14 cellular contexts compared by ENCODE assay signal in genomic region chr12:100502718-100503117, GRCh38. TPM values are rescaled to one million over a fixed set of nuclear protein-coding genes. Genes with fewer than 3 reads are reported as not detected.
DNase-seq lines count a peak whose midpoint lies in the region; ATAC-seq and TF ChIP-seq lines count a peak whose summit lies in the region.
"Not testable (repeated sequence)": the region's sequence is repeated elsewhere in the genome, so short reads cannot be mapped to it uniquely, and the experiment has no call there.
"Had no signal": no experiment of that assay in that cellular context is flagged by ENCODE, and none has a peak within 500 bp of the region (broad histone marks: within the 10 kb centered on the region; RNA-seq: fewer than 3 reads in every experiment).

No MANE protein-coding gene starts in this region.

- TF ChIP-seq CTCF in Peyer's patch (IDR thresholded peaks at IDR 0.05); body of pancreas (IDR thresholded peaks at IDR 0.05); liver (IDR thresholded peaks at IDR 0.05; ENCODE audit: low read depth, low read length, missing input control): not testable (repeated sequence)

- H3K9me3 ChIP-seq in Peyer's patch; body of pancreas; liver (ENCODE audit: control insufficient read depth in 4 of 4, low read length in 3 of 4): not testable (repeated sequence)

- WGBS in body of pancreas, 2 donors = 59 to 64% methylated on average over 4 of the region's 4 CpGs
- 32% methylated on average over 4 of the region's 4 CpGs for WGBS in liver

- not testable (repeated sequence) for TF ChIP-seq RAD21 in liver (IDR thresholded peaks at IDR 0.05)

- H3K36me3 ChIP-seq in Peyer's patch; body of pancreas (replicated peaks in 1 of 2; ENCODE audit: insufficient read depth in 1 of 2, low read depth in 2 of 2): not testable (repeated sequence)
- H3K36me3 ChIP-seq in liver (ENCODE audit: control insufficient read depth in 4 of 4, insufficient read depth in 3 of 4, low read depth in 1 of 4, low read length in 3 of 4) = peaks cover 0 to 10% (median 5%) of the 10 kb centered on the region in 4 donors

- ATAC-seq in body of pancreas = not testable (repeated sequence)

- H3K4me3 ChIP-seq in Peyer's patch (peak overlapping the region in 2 of 4 donors; percentile 44 to 66), liver (ENCODE audit: low read depth in 1 of 3, low read length in 3 of 3) (peak overlapping the region in 2 of 3 donors; percentile 65 to 73)
- H3K4me3 ChIP-seq in body of pancreas = not testable (repeated sequence)

- TF ChIP-seq POLR2A in Peyer's patch (IDR thresholded peaks at IDR 0.05); body of pancreas (IDR thresholded peaks at IDR 0.05): not testable (repeated sequence)

- peak; percentile 68 for DNase-seq in Caki2 (ENCODE audit: low read depth)
- not testable (repeated sequence) for DNase-seq in Peyer's patch, body of pancreas
- peak; percentile 12 for DNase-seq in glomerular visceral epithelial cell (ENCODE audit: extremely low spot score)
- DNase-seq in kidney glomerular epithelial cell (lab: John Stamatoyannopoulos, UW) = peak; percentile 21
- DNase-seq in renal cortical epithelial cell (ENCODE audit: low read depth) = peak; percentile 88

- in situ Hi-C loops in Caki2 (cut with HindIII; ENCODE audit: low pct_unique_long_range_greater_than_20kb, low sequenced_read_pairs) = not testable (repeated sequence)

- intact Hi-C loops in body of pancreas (cut with DNase I) = not testable (repeated sequence)

- H3K4me1 ChIP-seq in Peyer's patch = peaks cover 0 to 21% (median 1%) of the 10 kb centered on the region in 4 donors
- H3K4me1 ChIP-seq in body of pancreas = not testable (repeated sequence)
- peaks cover 7 to 60% (median 24%) of the 10 kb centered on the region in 4 donors for H3K4me1 ChIP-seq in liver (ENCODE audit: control insufficient read depth in 4 of 4, insufficient read depth in 4 of 4, low read length in 3 of 4)

- H3K27ac ChIP-seq in Peyer's patch = peak overlapping the region in 3 of 4 donors; percentile 65 to 87 (median 73)
- peak overlapping the region; percentile 15 to 77 (median 52) for H3K27ac ChIP-seq in body of pancreas
- H3K27ac ChIP-seq in liver (ENCODE audit: low read depth in 1 of 2, low read length in 2 of 2) = peak overlapping the region; percentile 84 to 97

- not testable (repeated sequence) for H3K27me3 ChIP-seq in Peyer's patch; body of pancreas; liver (ENCODE audit: control insufficient read depth in 4 of 4, insufficient read depth in 4 of 4, low read length in 3 of 4)

- peak overlapping the region; percentile 4 to 49 for H3K9ac ChIP-seq in liver (ENCODE audit: low read depth in 1 of 2, low read length in 2 of 2)

RNA-seq across cellular contexts. Expression of gene NR1H4, which starts 29.1 kb away (rescaled TPM):
- 10.7 and 12.4 TPM in 2 replicates for total RNA-seq in Caki2 (2014; rRNA removed; shearing (Covaris generic); ENCODE audit: low replicate concordance)
- total RNA-seq in Peyer's patch = 100 to 1,000 TPM in 3 of 4 donors, 10 to 100 TPM in 1; 75.1 to 316 (median 227) TPM
- total RNA-seq in body of pancreas = 1 to 10 TPM; 1.3 to 2.9 TPM
- total RNA-seq in liver = 100 to 1,000 TPM in 1 of 2 donors, 10 to 100 TPM in 1; 46.8 to 106 TPM
- polyA plus RNA-seq in liver = 10 to 100 TPM; 33.5 to 63.1 TPM
- 15.5 and 60.5 TPM in 2 replicates for total RNA-seq in renal cortical epithelial cell
- total RNA-seq: A673; CD4-positive, alpha-beta memory T cell; GM12878; GM23248; H1; H7 had no signal
- polyA plus RNA-seq: BJ; CD4-positive, alpha-beta memory T cell; GM23248; H1 had no signal
